18 cellular contexts compared by ENCODE assay signal in the genomic region with DNA sequence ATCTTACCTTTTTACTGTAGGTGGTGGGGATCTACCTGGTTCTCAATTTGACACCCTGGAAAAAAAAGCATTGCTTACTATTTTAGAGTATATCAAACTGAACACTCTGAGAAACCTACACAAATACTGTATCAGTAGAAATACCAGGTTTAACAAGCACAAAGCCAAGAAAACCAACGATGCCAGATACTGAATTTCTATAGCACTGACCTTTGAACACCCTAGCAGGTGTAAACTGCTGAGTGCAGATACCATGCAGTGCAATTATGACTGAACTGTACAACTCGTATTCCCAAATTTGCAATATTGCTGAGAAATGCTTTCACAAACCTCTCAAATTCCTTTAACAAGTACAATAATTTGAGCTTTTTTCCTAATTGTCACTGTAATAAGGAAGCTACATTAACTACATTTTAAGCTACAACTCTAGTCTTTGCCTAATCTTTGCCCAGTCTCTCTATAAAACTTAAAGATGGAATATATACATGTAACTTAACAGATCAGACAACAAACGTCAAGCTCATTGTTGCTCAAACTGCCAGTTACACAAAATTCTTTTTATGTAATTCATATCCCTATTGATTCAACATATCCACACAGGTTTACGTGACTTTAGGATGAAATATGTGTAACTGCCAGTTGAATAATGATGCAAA. TPM values are rescaled to one million over a fixed set of nuclear protein-coding genes. Genes with fewer than 3 reads are reported as not detected.
DNase-seq lines count a peak whose midpoint lies in the region; ATAC-seq, FAIRE-seq and TF ChIP-seq lines count a peak whose summit lies in the region.
"Had no signal": no experiment of that assay in that cellular context is flagged by ENCODE, and none has a peak within 500 bp of the region (broad histone marks: within the 10 kb centered on the region; RNA-seq: fewer than 3 reads in every experiment).

No MANE protein-coding gene starts in this region.

- FAIRE-seq in A549 (lab: Jason Lieb, UNC) (no peak), GM12892 (lab: Jason Lieb, UNC) (no peak)
- FAIRE-seq: D721Med, TTC549, urothelium cell line had no signal

- intact Hi-C loops in cardiac septum (cut with DNase I) = no loop called here

- 63% methylated on average over 4 of the region's 4 CpGs for WGBS in A549 (ENCODE audit: missing lambda C conversion rate)

- no peak for TF ChIP-seq RAD21 in A549 (conservative IDR thresholded peaks at IDR 0.05 in 1 of 2, IDR thresholded peaks at IDR 0.05 in 1 of 2)

- ATAC-seq in A549 = no peak
- ATAC-seq in WTC11 = no peak
- ATAC-seq in left lobe of liver = peak; percentile 45

- POLR2A ChIA-PET in A549 (lab: Yijun Ruan, JAX) (interaction anchor here (0.6 to 2.8 kb wide), 2 partner anchors 9 to 10 kb away, joined by 4 to 16 read pairs; a partner anchor contains a TSS), WTC11 (lab: Charles Lee) (interaction anchor here (0.6 to 1.4 kb wide), 2 partner anchors 9 to 50 kb away, joined by 4 to 6 read pairs; a partner anchor contains a TSS)

- H3K4me1 Mint-ChIP-seq in WTC11 = peaks cover 21% of the 10 kb centered on the region

- peaks cover 56% of the 10 kb centered on the region for H3K4me1 ChIP-seq in A549

- H3K4me2 ChIP-seq in A549 = peak overlapping the region; percentile 90; the same call in 2 of the 3 replicates

- no peaks in the 10 kb centered on the region for H3K9me3 Mint-ChIP-seq in WTC11

- DNase-seq in A549 (ENCODE audit: low read depth in 1 of 2, low spot score in 1 of 2) = no peak
- no peak for DNase-seq in GM12892 (ENCODE audit: insufficient read length)
- no peak for DNase-seq in WTC11 (ENCODE audit: low spot score)
- no peak for DNase-seq in left lobe of liver (ENCODE audit: low spot score)
- no peak for DNase-seq in DMS79 (lab: John Stamatoyannopoulos, UW)
- no peak for DNase-seq in SHP77 treated with DMSO at 0.1 percent for 48 hours (lab: John Stamatoyannopoulos, UW)
- DNase-seq in nucleus accumbens (lab: John Stamatoyannopoulos, UW) = no peak
- DNase-seq in cardiac septum (ENCODE audit: low spot score) = no peak
- DNase-seq: activated naive CD4-positive, alpha-beta T cell treated with anti-CD3 and anti-CD28 coated beads, Interleukin-2, amount 50 U/mL, for 16 hours; hippocampal formation; kidney glomerular epithelial cell; NCI-H1436; posterior cingulate gyrus; stimulated activated naive CD4-positive, alpha-beta T cell treated with Interleukin-2 at 50 U/mL for 16 hours had no signal

- H3K36me3 Mint-ChIP-seq in WTC11 = peaks cover 91% of the 10 kb centered on the region

- H3K27me3 Mint-ChIP-seq in WTC11 (ENCODE audit: low read depth) = no peaks in the 10 kb centered on the region

- no peak for TF ChIP-seq CTCF in A549 (IDR thresholded peaks at IDR 0.05)
- no peak for TF ChIP-seq CTCF in WTC11 (IDR thresholded peaks at IDR 0.05)

- no peak for TF ChIP-seq EP300 in A549 (IDR thresholded peaks at IDR 0.05)

- H3K27ac Mint-ChIP-seq in WTC11 = 0 out of 2 replicates have a peak overlapping the region, but pooled peaks have one; percentile 48

- no peak overlapping the region for H3K27ac ChIP-seq in A549

- no peaks in the 10 kb centered on the region for H3K9me3 ChIP-seq in A549

- CTCF ChIA-PET in A549 (lab: Yijun Ruan, JAX) (interaction anchor here (1.4 kb wide), 1 partner anchor 15 kb away, joined by 3 read pairs; no protein-coding TSS in a partner anchor), WTC11 (lab: Charles Lee) (no interaction called here)

- TF ChIP-seq POLR2A in A549 (IDR thresholded peaks at IDR 0.05; ENCODE audit: low read length) (no peak), GM12892 (IDR thresholded peaks at IDR 0.05; ENCODE audit: low read depth, low read length) (peak; percentile 54; the same call in 1 of the 2 replicates)

- H3K4me3 Mint-ChIP-seq in WTC11 = no peak overlapping the region

- no peak overlapping the region for H3K4me3 ChIP-seq in A549
- H3K4me3 ChIP-seq: skin epidermis had no signal

TF ChIP-seq in A549, 52 proteins besides CTCF, POLR2A, EP300 and RAD21 (continues in another document):
- TF ChIP-seq, protein P1, sequence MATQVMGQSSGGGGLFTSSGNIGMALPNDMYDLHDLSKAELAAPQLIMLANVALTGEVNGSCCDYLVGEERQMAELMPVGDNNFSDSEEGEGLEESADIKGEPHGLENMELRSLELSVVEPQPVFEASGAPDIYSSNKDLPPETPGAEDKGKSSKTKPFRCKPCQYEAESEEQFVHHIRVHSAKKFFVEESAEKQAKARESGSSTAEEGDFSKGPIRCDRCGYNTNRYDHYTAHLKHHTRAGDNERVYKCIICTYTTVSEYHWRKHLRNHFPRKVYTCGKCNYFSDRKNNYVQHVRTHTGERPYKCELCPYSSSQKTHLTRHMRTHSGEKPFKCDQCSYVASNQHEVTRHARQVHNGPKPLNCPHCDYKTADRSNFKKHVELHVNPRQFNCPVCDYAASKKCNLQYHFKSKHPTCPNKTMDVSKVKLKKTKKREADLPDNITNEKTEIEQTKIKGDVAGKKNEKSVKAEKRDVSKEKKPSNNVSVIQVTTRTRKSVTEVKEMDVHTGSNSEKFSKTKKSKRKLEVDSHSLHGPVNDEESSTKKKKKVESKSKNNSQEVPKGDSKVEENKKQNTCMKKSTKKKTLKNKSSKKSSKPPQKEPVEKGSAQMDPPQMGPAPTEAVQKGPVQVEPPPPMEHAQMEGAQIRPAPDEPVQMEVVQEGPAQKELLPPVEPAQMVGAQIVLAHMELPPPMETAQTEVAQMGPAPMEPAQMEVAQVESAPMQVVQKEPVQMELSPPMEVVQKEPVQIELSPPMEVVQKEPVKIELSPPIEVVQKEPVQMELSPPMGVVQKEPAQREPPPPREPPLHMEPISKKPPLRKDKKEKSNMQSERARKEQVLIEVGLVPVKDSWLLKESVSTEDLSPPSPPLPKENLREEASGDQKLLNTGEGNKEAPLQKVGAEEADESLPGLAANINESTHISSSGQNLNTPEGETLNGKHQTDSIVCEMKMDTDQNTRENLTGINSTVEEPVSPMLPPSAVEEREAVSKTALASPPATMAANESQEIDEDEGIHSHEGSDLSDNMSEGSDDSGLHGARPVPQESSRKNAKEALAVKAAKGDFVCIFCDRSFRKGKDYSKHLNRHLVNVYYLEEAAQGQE (IDR thresholded peaks at IDR 0.05) = no peak
- TF ChIP-seq RNF2 (IDR thresholded peaks at IDR 0.05; ENCODE audit: borderline replicate concordance, low read depth) (no peak), NR3C1 (IDR thresholded peaks at IDR 0.05) (no peak), NFE2L2 (conservative IDR thresholded peaks at IDR 0.05; ENCODE audit: low read length) (no peak)

TF ChIP-seq in WTC11, 78 proteins besides CTCF, POLR2A, EP300 and RAD21 (continues in another document):
- TF ChIP-seq ZNF671 (CRISPR knock-in tag; IDR thresholded peaks at IDR 0.05) = no peak; the same call in 1 of the 2 replicates

RNA-seq across cellular contexts. Expression of a gene that starts 8.9 kb away (rescaled TPM):
- 132 and 218 TPM in 2 replicates for polyA plus RNA-seq in A549 (2011; rRNA removed)
- polyA plus RNA-seq in A549 (2012; cell fraction: cytosol; rRNA removed) = 35.5 and 46.4 TPM in 2 replicates
- 43.5 and 100 TPM in 2 replicates for polyA plus RNA-seq in A549 (2012; cell fraction: nucleus; rRNA removed)
- 116 to 142 TPM (median 123 TPM) in 3 replicates for polyA plus RNA-seq in A549 (2017; fragmentation: RNase III; extraction: RNeasy Plus Mini Kit Qiagen cat#74134 plus additional on column Dnase treatment)
- 41.9 and 55.4 TPM in 2 replicates for polyA minus RNA-seq in A549 (2011; rRNA and poly(A)+ RNA removed)
- 181 TPM for polyA plus RNA-seq in GM12892 (2012; ENCODE audit: missing spikeins)
- total RNA-seq in WTC11 (2021) = 173 to 223 TPM (median 185 TPM) in 3 replicates
- total RNA-seq in left lobe of liver = 26.7 TPM
- 41.1 TPM for total RNA-seq in cardiac septum

RNA-seq across cellular contexts. Expression of a gene that starts 9.1 kb away (rescaled TPM):
- polyA plus RNA-seq in A549 (2011; rRNA removed) (26.8 and 27.6 TPM in 2 replicates), A549 (2017; fragmentation: RNase III; extraction: RNeasy Plus Mini Kit Qiagen cat#74134 plus additional on column Dnase treatment) (12.3 to 12.7 TPM (median 12.4 TPM) in 3 replicates)
- polyA plus RNA-seq in A549 (2012; cell fraction: cytosol; rRNA removed) = 3.2 and 4.0 TPM in 2 replicates
- 1.5 and 2.0 TPM in 2 replicates for polyA plus RNA-seq in A549 (2012; cell fraction: nucleus; rRNA removed)
- 4.4 and 4.8 TPM in 2 replicates for polyA minus RNA-seq in A549 (2011; rRNA and poly(A)+ RNA removed)
- 28.9 TPM for polyA plus RNA-seq in GM12892 (2012; ENCODE audit: missing spikeins)
- total RNA-seq in WTC11 (2021) (24.5 to 25.4 TPM (median 25.3 TPM) in 3 replicates), left lobe of liver (184 TPM), cardiac septum (19.9 TPM)

RNA-seq across cellular contexts. Expression of a gene that starts 51.7 kb away (rescaled TPM):
- polyA plus RNA-seq in A549 (2011; rRNA removed) (19.2 and 20.3 TPM in 2 replicates), A549 (2017; fragmentation: RNase III; extraction: RNeasy Plus Mini Kit Qiagen cat#74134 plus additional on column Dnase treatment) (16.2 to 16.7 TPM (median 16.6 TPM) in 3 replicates)
- 9.1 and 9.5 TPM in 2 replicates for polyA plus RNA-seq in A549 (2012; cell fraction: cytosol; rRNA removed)
- polyA plus RNA-seq in A549 (2012; cell fraction: nucleus; rRNA removed) = 22.6 and 23.7 TPM in 2 replicates
- 8.6 and 9.9 TPM in 2 replicates for polyA minus RNA-seq in A549 (2011; rRNA and poly(A)+ RNA removed)
- 19.8 TPM for polyA plus RNA-seq in GM12892 (2012; ENCODE audit: missing spikeins)
- total RNA-seq in WTC11 (2021) (25.3 to 30.5 TPM (median 29.6 TPM) in 3 replicates), left lobe of liver (9.3 TPM), cardiac septum (24.3 TPM)
